ENCODE assay signal across 17 cellular contexts in the genomic region with DNA sequence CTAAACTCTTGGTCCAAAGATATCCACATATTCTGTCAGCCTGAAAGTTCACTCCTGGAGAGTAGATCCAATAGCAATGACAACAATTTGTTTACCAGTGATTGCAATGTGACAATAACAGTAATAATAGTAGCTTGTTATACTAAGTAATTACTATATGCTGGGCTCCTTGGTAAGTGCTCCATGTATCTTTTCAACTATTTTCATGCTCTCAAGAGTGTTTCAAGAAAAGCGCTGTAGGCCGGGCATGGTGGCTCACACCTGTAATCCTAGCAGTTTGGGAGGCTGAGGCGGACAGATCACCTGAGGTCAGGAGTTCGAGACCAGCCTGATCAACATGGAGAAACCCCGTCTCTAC. TPM values are rescaled to one million over a fixed set of nuclear protein-coding genes. Genes with fewer than 3 reads are reported as not detected.
A peak's percentile ranks its signal among the peaks of the same experiment; 100 is the strongest.
DNase-seq lines count a peak whose midpoint lies in the region; ATAC-seq and TF ChIP-seq lines count a peak whose summit lies in the region.
"Had no signal": no experiment of that assay in that cellular context is flagged by ENCODE, and none has a peak within 500 bp of the region (broad histone marks: within the 10 kb centered on the region; RNA-seq: fewer than 3 reads in every experiment).

No MANE protein-coding gene starts in this region.

- ATAC-seq in stimulated activated effector memory CD8-positive, alpha-beta T cell treated with anti-CD3 and anti-CD28 coated beads, Interleukin-12 subunit alpha, Interleukin-12 subunit beta, amount 100 ng/mL, for 72 hours: no peak
- no peak for ATAC-seq in HG03159 (IDR thresholded peaks at IDR 0.05; ENCODE audit: unreplicated experiment)

- H3K4me1 ChIP-seq in CD8-positive, alpha-beta memory T cell (ENCODE audit: insufficient read depth, low read length): peaks cover 43% of the 10 kb centered on the region
- peaks cover 79% of the 10 kb centered on the region for H3K4me1 ChIP-seq in MM.1S (ENCODE audit: low read length)
- H3K4me1 ChIP-seq: BE2C had no signal

- H3K4me3 Mint-ChIP-seq in CD8-positive, alpha-beta memory T cell: no peak overlapping the region
- H3K4me3 Mint-ChIP-seq in stimulated activated effector memory CD8-positive, alpha-beta T cell treated with anti-CD3 and anti-CD28 coated beads, Interleukin-12 subunit alpha, Interleukin-12 subunit beta, amount 100 ng/mL, for 72 hours: peak overlapping the region; percentile 26

- intact Hi-C loops in dorsolateral prefrontal cortex (cut with DNase I): no loop called here

- no peak overlapping the region for H3K4me3 ChIP-seq in CD8-positive, alpha-beta memory T cell (ENCODE audit: low read length)
- H3K4me3 ChIP-seq in MM.1S (ENCODE audit: low read length): no peak overlapping the region
- H3K4me3 ChIP-seq in dorsolateral prefrontal cortex: no peak overlapping the region
- H3K4me3 ChIP-seq: esophagus squamous epithelium, SK-N-MC had no signal

- POLR2A ChIA-PET in CD8-positive, alpha-beta memory T cell (lab: Charles Lee): interaction anchor here (0.6 kb wide), 1 partner anchor 31 kb away, joined by 5 read pairs; no protein-coding TSS in a partner anchor

- peak overlapping the region; percentile 64; the same call in 1 of the 2 replicates for H3K9ac ChIP-seq in MM.1S (ENCODE audit: low read length)
- H3K9ac ChIP-seq: parathyroid adenoma had no signal

- no peaks in the 10 kb centered on the region for H3K27me3 ChIP-seq in CD8-positive, alpha-beta memory T cell (ENCODE audit: insufficient read depth, low read length, poor library complexity, severe bottlenecking)
- no peaks in the 10 kb centered on the region for H3K27me3 ChIP-seq in MM.1S (replicated peaks; ENCODE audit: insufficient read depth, low read length)
- H3K27me3 ChIP-seq in dorsolateral prefrontal cortex: no peaks in the 10 kb centered on the region
- H3K27me3 ChIP-seq: BE2C, esophagus squamous epithelium had no signal

- H3K9me2 ChIP-seq in MM.1S (replicated peaks; ENCODE audit: insufficient read depth, low read length): no peaks in the 10 kb centered on the region

- no peak for DNase-seq in CD8-positive, alpha-beta memory T cell
- DNase-seq in MM.1S (no peak), dorsolateral prefrontal cortex (no peak), GM10266 (ENCODE audit: extremely low spot score) (no peak), NCI-H1930 (lab: John Stamatoyannopoulos, UW) (no peak)
- DNase-seq in stimulated activated effector memory CD8-positive, alpha-beta T cell treated with anti-CD3 and anti-CD28 coated beads, Interleukin-12 subunit alpha, Interleukin-12 subunit beta, amount 100 ng/mL, for 72 hours (ENCODE audit: low spot score in 2 of 2): no peak
- DNase-seq: activated gamma-delta T cell; BE2C; dermis blood vessel endothelial cell; DMS79; esophagus squamous epithelium; kidney glomerular epithelial cell; NCI-H1436 treated with DMSO at 0.1 percent for 48 hours; stimulated activated naive CD4-positive, alpha-beta T cell treated with Interleukin-2 at 50 U/mL for 16 hours had no signal

- H3K79me2 ChIP-seq in MM.1S (ENCODE audit: low read length): peaks cover 82% of the 10 kb centered on the region

- H3K9me3 Mint-ChIP-seq in CD8-positive, alpha-beta memory T cell: no peaks in the 10 kb centered on the region
- H3K9me3 Mint-ChIP-seq in stimulated activated effector memory CD8-positive, alpha-beta T cell treated with anti-CD3 and anti-CD28 coated beads, Interleukin-12 subunit alpha, Interleukin-12 subunit beta, amount 100 ng/mL, for 72 hours: no peaks in the 10 kb centered on the region

- H4K20me1 ChIP-seq in MM.1S (ENCODE audit: insufficient read depth, low read length): no peaks in the 10 kb centered on the region

- peaks cover 58 to 75% (median 72%) of the 10 kb centered on the region in 3 donors for H3K4me1 Mint-ChIP-seq in CD8-positive, alpha-beta memory T cell
- peaks cover 77% of the 10 kb centered on the region for H3K4me1 Mint-ChIP-seq in stimulated activated effector memory CD8-positive, alpha-beta T cell treated with anti-CD3 and anti-CD28 coated beads, Interleukin-12 subunit alpha, Interleukin-12 subunit beta, amount 100 ng/mL, for 72 hours

- H3K27ac ChIP-seq in CD8-positive, alpha-beta memory T cell (ENCODE audit: low read depth, low read length): peak overlapping the region; percentile 57
- H3K27ac ChIP-seq in MM.1S (ENCODE audit: low read length): peak overlapping the region; percentile 99
- H3K27ac ChIP-seq in dorsolateral prefrontal cortex: peak overlapping the region in 53 of 59 donors; percentile 3 to 100 (median 99)
- H3K27ac ChIP-seq: SK-N-MC had no signal

- H3K36me3 ChIP-seq in CD8-positive, alpha-beta memory T cell (ENCODE audit: insufficient read depth, low read length): peaks cover 26% of the 10 kb centered on the region
- peaks cover 16% of the 10 kb centered on the region for H3K36me3 ChIP-seq in MM.1S (replicated peaks; ENCODE audit: insufficient read depth, low read length)

- H3K27ac Mint-ChIP-seq in CD8-positive, alpha-beta memory T cell: peak overlapping the region in 6 of 8 donors; percentile 12 to 95 (median 73)
- peak overlapping the region; percentile 78 for H3K27ac Mint-ChIP-seq in stimulated activated effector memory CD8-positive, alpha-beta T cell treated with anti-CD3 and anti-CD28 coated beads, Interleukin-12 subunit alpha, Interleukin-12 subunit beta, amount 100 ng/mL, for 72 hours

- H2AFZ ChIP-seq in MM.1S (ENCODE audit: low read length): no peak overlapping the region
- H2AFZ ChIP-seq: parathyroid adenoma had no signal

- no peak for TF ChIP-seq CTCF in MM.1S (IDR thresholded peaks at IDR 0.05; ENCODE audit: low read length)
- TF ChIP-seq CTCF in dorsolateral prefrontal cortex (IDR thresholded peaks at IDR 0.05 in 54 of 56, conservative IDR thresholded peaks at IDR 0.05 in 2 of 56; ENCODE audit: low read depth in 1 of 56, partially characterized antibody in 56 of 56): no peak
- TF ChIP-seq CTCF in GM10266 (IDR thresholded peaks at IDR 0.05; ENCODE audit: control insufficient read depth, insufficient read depth, low read depth, missing control alignments): no peak

- H3K27me3 Mint-ChIP-seq in CD8-positive, alpha-beta memory T cell: no peaks in the 10 kb centered on the region

- H3K36me3 Mint-ChIP-seq in CD8-positive, alpha-beta memory T cell: peaks cover 7 to 58% (median 14%) of the 10 kb centered on the region in 3 donors
- peaks cover 99% of the 10 kb centered on the region for H3K36me3 Mint-ChIP-seq in stimulated activated effector memory CD8-positive, alpha-beta T cell treated with anti-CD3 and anti-CD28 coated beads, Interleukin-12 subunit alpha, Interleukin-12 subunit beta, amount 100 ng/mL, for 72 hours

- H3K4me2 ChIP-seq in MM.1S (ENCODE audit: low read depth, low read length): peak overlapping the region; percentile 93

- peaks cover 76% of the 10 kb centered on the region for H3F3A ChIP-seq in MM.1S (ENCODE audit: insufficient read depth, low read length)

- no peaks in the 10 kb centered on the region for H3K9me3 ChIP-seq in CD8-positive, alpha-beta memory T cell (ENCODE audit: low read length)
- no peaks in the 10 kb centered on the region for H3K9me3 ChIP-seq in MM.1S (replicated peaks; ENCODE audit: insufficient read depth, low read length)
- H3K9me3 ChIP-seq: BE2C, esophagus squamous epithelium had no signal

- CTCF ChIA-PET in CD8-positive, alpha-beta memory T cell (lab: Charles Lee): interaction anchor here (1.7 to 8.4 kb wide), 2 partner anchors 11 to 16 kb away, joined by 4 to 52 read pairs; partner anchors contain the start of gene BCL2L1

RNA-seq across cellular contexts. Expression of gene BCL2L1, which starts 15.4 kb away (rescaled TPM):
- total RNA-seq in CD8-positive, alpha-beta memory T cell: 100 to 1,000 TPM; 328 TPM
- 32.1 TPM for polyA plus RNA-seq in CD8-positive, alpha-beta memory T cell
- 100 to 1,000 TPM in 77 of 120 experiments, 10 to 100 TPM in 43; 79.5 to 144 (median 103) TPM for total RNA-seq in dorsolateral prefrontal cortex

RNA-seq across cellular contexts. Expression of gene TPX2, which starts 31.9 kb away (rescaled TPM):
- total RNA-seq in CD8-positive, alpha-beta memory T cell: 10 to 100 TPM; 60.3 to 62.7 TPM
- 1.1 TPM for polyA plus RNA-seq in CD8-positive, alpha-beta memory T cell
- total RNA-seq in dorsolateral prefrontal cortex: 1 to 10 TPM; 1.1 to 4.1 (median 2.6) TPM

Comparison
In these comparisons a context has a peak if more than half of its experiments do, and no peak if none do; other contexts are left out.
1. RNA of gene TPX2, which starts 31.9 kb away (total RNA-seq): 60.3 to 62.7 TPM in CD8-positive, alpha-beta memory T cell; 1.1 to 4.1 TPM in dorsolateral prefrontal cortex; every median in the first group is over 10 times any median in the second.
2. Peak in every context shown above with its lines, with median percentiles within 50 percentile points of each other: H3K27ac ChIP-seq.